ENCODE assay signal across 17 cellular contexts in the genomic region with DNA sequence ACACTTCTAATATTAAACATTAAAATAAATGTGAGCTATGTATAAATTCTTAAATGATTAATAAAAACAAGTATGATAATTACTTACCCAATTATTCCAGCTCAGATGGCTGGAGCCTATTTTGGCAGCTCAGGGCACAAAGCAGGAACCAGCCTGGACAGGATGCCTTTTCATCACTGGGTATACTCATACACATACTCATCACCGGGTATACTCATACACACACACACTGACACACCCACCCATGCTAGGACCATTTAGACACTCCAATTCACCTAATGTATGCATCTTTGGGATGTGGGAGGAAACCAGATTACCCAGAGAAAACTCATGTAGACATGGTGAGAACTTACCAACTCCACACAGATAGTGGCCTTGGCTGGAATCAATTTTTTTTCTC.
"Had no signal": no experiment of that assay in that cellular context is flagged by ENCODE, and none has a peak within 500 bp of the region (broad histone marks: within the 10 kb centered on the region; RNA-seq: fewer than 3 reads in every experiment).

No MANE protein-coding gene starts in this region.

- H3K27ac ChIP-seq: breast epithelium had no signal

- H3K4me3 ChIP-seq: breast epithelium had no signal

- DNase-seq: activated CD4-positive, alpha-beta T cell treated with anti-CD3 and anti-CD28 coated beads for 48 hours; activated CD4-positive, alpha-beta T cell treated with anti-CD3 and anti-CD28 coated beads, Interleukin-2, amount 50 U/mL, for 4 hours; activated CD4-positive, CD25-positive, alpha-beta regulatory T cell treated with anti-CD3 and anti-CD28 coated beads, Interleukin-2, amount 50 U/mL, for 72 hours; activated CD8-positive, alpha-beta memory T cell treated with anti-CD3 and anti-CD28 coated beads, Interleukin-2, amount 10 ng/mL, durations not matched to agents 7 days and 5 days; activated effector memory CD4-positive, alpha-beta T cell treated with Interleukin-2 at 50 U/mL for 16 hours; activated naive CD4-positive, alpha-beta T cell; activated T-cell treated with anti-CD3 and anti-CD28 coated beads, Interleukin-2, amount 50 U/mL, for 24 hours; aorta; Karpas-422; NCI-H1105 treated with DMSO at 0.1 percent for 48 hours; NCI-H1436 treated with DMSO at 0.1 percent for 48 hours; NCI-H187 treated with DMSO at 0.1 percent for 48 hours; NCI-H2081 treated with DMSO at 0.1 percent for 48 hours; NCI-H524; Right ventricle myocardium superior had no signal

- H3K36me3 ChIP-seq: breast epithelium had no signal

- H3K27me3 ChIP-seq: breast epithelium had no signal

- H3K9me3 ChIP-seq: breast epithelium had no signal

- H3K4me1 ChIP-seq: breast epithelium had no signal

- ATAC-seq: activated CD8-positive, alpha-beta memory T cell treated with anti-CD3 and anti-CD28 coated beads, Interleukin-2, amount 10 ng/mL, durations not matched to agents 7 days and 5 days; WTC11 had no signal
